2 cellular contexts compared by ENCODE assay signal in the genomic region with DNA sequence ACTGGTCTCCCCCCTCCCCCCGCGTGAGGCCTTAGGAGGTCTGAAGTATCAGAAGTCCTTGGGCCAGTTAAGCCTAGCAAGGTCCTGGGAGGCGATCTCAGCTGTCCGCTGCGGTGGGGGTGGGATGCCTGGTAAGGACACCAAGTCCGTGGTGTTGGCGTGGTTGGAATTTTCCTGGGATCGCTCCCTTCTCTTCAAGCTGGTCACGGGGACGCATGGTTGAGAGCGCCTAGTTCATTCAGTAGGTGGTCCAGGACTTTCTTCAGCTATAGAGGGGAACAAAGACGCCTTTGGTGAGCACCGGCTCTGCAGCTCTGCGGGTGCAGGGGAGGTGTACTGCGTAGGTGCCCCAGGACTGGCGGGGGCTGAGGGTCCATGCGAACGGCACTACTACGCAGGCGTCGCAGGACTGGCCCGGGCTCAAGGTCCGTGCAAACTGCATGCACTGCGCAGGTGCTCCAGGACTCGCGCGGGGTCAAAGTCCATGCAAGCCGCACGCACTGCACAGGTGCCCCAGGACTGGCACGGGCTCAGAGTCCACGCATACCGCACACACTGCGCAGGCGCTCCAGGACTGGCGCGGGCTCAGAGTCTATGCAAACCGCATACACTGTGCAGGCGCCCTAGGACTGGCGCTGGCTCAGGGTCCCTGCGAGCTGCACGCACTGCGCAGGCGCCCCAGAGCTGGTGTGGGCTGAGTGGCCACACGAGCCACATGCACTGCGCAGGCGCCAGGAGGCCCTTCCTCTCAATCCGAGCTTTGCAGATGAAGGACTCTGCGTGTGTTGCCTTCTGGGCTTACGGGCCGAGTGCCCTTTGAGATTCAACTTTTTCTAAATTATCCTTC.
A peak's percentile ranks its signal among the peaks of the same experiment; 100 is the strongest.
TF ChIP-seq lines count a peak whose summit lies in the region.

No MANE protein-coding gene starts in this region.

TF ChIP-seq in A549, 52 proteins besides CTCF, POLR2A, EP300 and RAD21 (continued from another document):
- TF ChIP-seq, protein P1, sequence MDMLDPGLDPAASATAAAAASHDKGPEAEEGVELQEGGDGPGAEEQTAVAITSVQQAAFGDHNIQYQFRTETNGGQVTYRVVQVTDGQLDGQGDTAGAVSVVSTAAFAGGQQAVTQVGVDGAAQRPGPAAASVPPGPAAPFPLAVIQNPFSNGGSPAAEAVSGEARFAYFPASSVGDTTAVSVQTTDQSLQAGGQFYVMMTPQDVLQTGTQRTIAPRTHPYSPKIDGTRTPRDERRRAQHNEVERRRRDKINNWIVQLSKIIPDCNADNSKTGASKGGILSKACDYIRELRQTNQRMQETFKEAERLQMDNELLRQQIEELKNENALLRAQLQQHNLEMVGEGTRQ (IDR thresholded peaks at IDR 0.05) = peak; percentile 18; the same call in 1 of the 2 replicates

TF ChIP-seq in GM23338, 12 proteins besides CTCF, POLR2A, EP300 and RAD21 (continued from another document):
- TF ChIP-seq, protein P2, sequence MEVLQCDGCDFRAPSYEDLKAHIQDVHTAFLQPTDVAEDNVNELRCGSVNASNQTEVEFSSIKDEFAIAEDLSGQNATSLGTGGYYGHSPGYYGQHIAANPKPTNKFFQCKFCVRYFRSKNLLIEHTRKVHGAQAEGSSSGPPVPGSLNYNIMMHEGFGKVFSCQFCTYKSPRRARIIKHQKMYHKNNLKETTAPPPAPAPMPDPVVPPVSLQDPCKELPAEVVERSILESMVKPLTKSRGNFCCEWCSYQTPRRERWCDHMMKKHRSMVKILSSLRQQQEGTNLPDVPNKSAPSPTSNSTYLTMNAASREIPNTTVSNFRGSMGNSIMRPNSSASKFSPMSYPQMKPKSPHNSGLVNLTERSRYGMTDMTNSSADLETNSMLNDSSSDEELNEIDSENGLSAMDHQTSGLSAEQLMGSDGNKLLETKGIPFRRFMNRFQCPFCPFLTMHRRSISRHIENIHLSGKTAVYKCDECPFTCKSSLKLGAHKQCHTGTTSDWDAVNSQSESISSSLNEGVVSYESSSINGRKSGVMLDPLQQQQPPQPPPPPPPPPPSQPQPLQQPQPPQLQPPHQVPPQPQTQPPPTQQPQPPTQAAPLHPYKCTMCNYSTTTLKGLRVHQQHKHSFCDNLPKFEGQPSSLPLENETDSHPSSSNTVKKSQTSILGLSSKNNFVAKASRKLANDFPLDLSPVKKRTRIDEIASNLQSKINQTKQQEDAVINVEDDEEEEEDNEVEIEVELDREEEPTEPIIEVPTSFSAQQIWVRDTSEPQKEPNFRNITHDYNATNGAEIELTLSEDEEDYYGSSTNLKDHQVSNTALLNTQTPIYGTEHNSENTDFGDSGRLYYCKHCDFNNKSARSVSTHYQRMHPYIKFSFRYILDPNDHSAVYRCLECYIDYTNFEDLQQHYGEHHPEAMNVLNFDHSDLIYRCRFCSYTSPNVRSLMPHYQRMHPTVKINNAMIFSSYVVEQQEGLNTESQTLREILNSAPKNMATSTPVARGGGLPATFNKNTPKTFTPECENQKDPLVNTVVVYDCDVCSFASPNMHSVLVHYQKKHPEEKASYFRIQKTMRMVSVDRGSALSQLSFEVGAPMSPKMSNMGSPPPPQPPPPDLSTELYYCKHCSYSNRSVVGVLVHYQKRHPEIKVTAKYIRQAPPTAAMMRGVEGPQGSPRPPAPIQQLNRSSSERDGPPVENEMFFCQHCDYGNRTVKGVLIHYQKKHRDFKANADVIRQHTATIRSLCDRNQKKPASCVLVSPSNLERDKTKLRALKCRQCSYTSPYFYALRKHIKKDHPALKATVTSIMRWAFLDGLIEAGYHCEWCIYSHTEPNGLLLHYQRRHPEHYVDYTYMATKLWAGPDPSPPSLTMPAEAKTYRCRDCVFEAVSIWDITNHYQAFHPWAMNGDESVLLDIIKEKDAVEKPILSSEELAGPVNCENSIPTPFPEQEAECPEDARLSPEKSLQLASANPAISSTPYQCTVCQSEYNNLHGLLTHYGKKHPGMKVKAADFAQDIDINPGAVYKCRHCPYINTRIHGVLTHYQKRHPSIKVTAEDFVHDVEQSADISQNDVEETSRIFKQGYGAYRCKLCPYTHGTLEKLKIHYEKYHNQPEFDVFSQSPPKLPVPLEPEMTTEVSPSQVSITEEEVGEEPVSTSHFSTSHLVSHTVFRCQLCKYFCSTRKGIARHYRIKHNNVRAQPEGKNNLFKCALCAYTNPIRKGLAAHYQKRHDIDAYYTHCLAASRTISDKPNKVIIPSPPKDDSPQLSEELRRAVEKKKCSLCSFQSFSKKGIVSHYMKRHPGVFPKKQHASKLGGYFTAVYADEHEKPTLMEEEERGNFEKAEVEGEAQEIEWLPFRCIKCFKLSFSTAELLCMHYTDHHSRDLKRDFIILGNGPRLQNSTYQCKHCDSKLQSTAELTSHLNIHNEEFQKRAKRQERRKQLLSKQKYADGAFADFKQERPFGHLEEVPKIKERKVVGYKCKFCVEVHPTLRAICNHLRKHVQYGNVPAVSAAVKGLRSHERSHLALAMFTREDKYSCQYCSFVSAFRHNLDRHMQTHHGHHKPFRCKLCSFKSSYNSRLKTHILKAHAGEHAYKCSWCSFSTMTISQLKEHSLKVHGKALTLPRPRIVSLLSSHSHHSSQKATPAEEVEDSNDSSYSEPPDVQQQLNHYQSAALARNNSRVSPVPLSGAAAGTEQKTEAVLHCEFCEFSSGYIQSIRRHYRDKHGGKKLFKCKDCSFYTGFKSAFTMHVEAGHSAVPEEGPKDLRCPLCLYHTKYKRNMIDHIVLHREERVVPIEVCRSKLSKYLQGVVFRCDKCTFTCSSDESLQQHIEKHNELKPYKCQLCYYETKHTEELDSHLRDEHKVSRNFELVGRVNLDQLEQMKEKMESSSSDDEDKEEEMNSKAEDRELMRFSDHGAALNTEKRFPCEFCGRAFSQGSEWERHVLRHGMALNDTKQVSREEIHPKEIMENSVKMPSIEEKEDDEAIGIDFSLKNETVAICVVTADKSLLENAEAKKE (CRISPR knock-in tag; IDR thresholded peaks at IDR 0.05) = no peak
- TF ChIP-seq JUNB (IDR thresholded peaks at IDR 0.05; ENCODE audit: unreplicated experiment) = no peak
- no peak for TF ChIP-seq POLR2AphosphoS5 (IDR thresholded peaks at IDR 0.05; ENCODE audit: low read depth)
- no peak for TF ChIP-seq ZNF114 (CRISPR knock-in tag; IDR thresholded peaks at IDR 0.05)
- TF ChIP-seq NANOG (IDR thresholded peaks at IDR 0.05; ENCODE audit: borderline replicate concordance) = no peak
- TF ChIP-seq CREB1 (CRISPR knock-in tag; IDR thresholded peaks at IDR 0.05; ENCODE audit: low read depth) = no peak
- no peak for TF ChIP-seq STAT1 (IDR thresholded peaks at IDR 0.05; ENCODE audit: unreplicated experiment)
- TF ChIP-seq EZH2 (IDR thresholded peaks at IDR 0.05; ENCODE audit: low read depth, unreplicated experiment) = no peak
- TF ChIP-seq ETS1 (IDR thresholded peaks at IDR 0.05) = no peak
- no peak for TF ChIP-seq EZH2phosphoT487 (IDR thresholded peaks at IDR 0.05; ENCODE audit: unreplicated experiment)
TF ChIP-seq in GM23338: peak in this region for 0.
